In the genomic region with DNA sequence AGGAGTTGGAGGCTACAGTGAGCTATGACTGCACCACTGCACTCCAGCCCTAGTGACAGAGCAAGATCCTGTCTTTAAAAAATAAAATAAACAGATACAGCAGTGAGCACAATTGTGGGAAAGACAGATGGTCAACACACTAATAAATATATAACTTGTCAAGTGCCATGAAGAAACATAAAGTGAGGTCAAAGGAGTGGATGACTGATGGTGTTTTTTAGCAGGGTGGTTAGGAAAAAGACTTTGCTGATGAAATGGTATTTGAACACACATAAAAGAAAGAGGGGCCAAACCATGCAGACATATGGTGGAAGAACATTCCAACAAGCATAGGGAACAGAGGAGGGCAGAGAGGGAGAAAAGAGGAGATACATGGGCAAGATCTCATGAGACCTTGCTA, we compare ENCODE assay signal across 33 cellular contexts.
"Had no signal": no experiment of that assay in that cellular context is flagged by ENCODE, and none has a peak within 500 bp of the region (broad histone marks: within the 10 kb centered on the region; RNA-seq: fewer than 3 reads in every experiment).

No MANE protein-coding gene starts in this region.

- ATAC-seq: activated CD8-positive, alpha-beta T cell treated with anti-CD3 and anti-CD28 coated beads for 36 hours; activated naive CD4-positive, alpha-beta T cell treated with anti-CD3 and anti-CD28 coated beads, Interleukin-2, amount 50 U/mL, for 72 hours; activated T-cell treated with anti-CD3 and anti-CD28 coated beads, Interleukin-2, amount 50 U/mL, for 4 hours; activated T-cell treated with anti-CD3 and anti-CD28 coated beads, Interleukin-2, amount 50 U/mL, for 72 hours; activated T-helper 17 cell treated with anti-CD3 and anti-CD28 coated beads, Interleukin-2, amount 50 U/mL, for 72 hours had no signal

- H3K36me3 ChIP-seq: adrenal gland, breast epithelium had no signal

- H3K4me3 Mint-ChIP-seq: activated B cell treated with CpG ODN at 0.5 μM for 24 hours; activated CD4-positive, alpha-beta memory T cell treated with anti-CD3 and anti-CD28 coated beads for 36 hours; activated CD4-positive, alpha-beta T cell treated with anti-CD3 and anti-CD28 coated beads, Interleukin-2, amount 10 ng/mL, durations not matched to agents 24 days and 14 days; activated CD8-positive, alpha-beta T cell treated with anti-CD3 and anti-CD28 coated beads for 36 hours; activated naive CD4-positive, alpha-beta T cell treated with anti-CD3 and anti-CD28 coated beads for 36 hours; activated naive CD8-positive, alpha-beta T cell treated with anti-CD3 and anti-CD28 coated beads for 36 hours; activated T-cell treated with anti-CD3 and anti-CD28 coated beads, Interleukin-2, amount 50 U/mL, for 4 hours; activated T-cell treated with anti-CD3 and anti-CD28 coated beads, Interleukin-2, amount 50 U/mL, for 72 hours; activated T-helper 1 cell treated with anti-CD3 and anti-CD28 coated beads, Interleukin-12 subunit alpha, Interleukin-12 subunit beta, Interleukin-2, Interleukin-4 antibody, amounts not matched to agents 30 ng/mL and 10 ng/mL and 1 ng/mL, durations not matched to agents 14 hours and 24 hours and 36 hours; activated T-helper 17 cell treated with anti-CD3 and anti-CD28 coated beads, Interleukin-2, amount 50 U/mL, for 72 hours; brain; T-helper 1 cell treated with Interleukin-12 subunit alpha and Interleukin-12 subunit beta and Interleukin-4 antibody, amounts not matched to agents 30 μg/mL and 1 μg/mL, for 36 hours; T-helper 2 cell treated with Interferon-gamma antibody and Interleukin-4, amounts not matched to agents 5 μg/mL and 100 μg/mL, for 36 hours had no signal

- H3K27me3 ChIP-seq: adrenal gland, breast epithelium had no signal

- H3K36me3 Mint-ChIP-seq: activated CD4-positive, alpha-beta memory T cell treated with anti-CD3 and anti-CD28 coated beads for 36 hours; activated naive CD8-positive, alpha-beta T cell treated with anti-CD3 and anti-CD28 coated beads for 36 hours; brain had no signal

- H3K9me3 Mint-ChIP-seq: activated CD8-positive, alpha-beta T cell treated with anti-CD3 and anti-CD28 coated beads for 36 hours; activated naive CD8-positive, alpha-beta T cell treated with anti-CD3 and anti-CD28 coated beads for 36 hours had no signal

- H3K27ac Mint-ChIP-seq: activated B cell treated with CpG ODN at 0.5 μM for 24 hours; activated CD4-positive, alpha-beta memory T cell treated with anti-CD3 and anti-CD28 coated beads for 36 hours; activated CD4-positive, alpha-beta T cell treated with anti-CD3 and anti-CD28 coated beads, Interleukin-2, amount 10 ng/mL, durations not matched to agents 24 days and 14 days; activated CD8-positive, alpha-beta T cell treated with anti-CD3 and anti-CD28 coated beads for 36 hours; activated naive CD4-positive, alpha-beta T cell treated with anti-CD3 and anti-CD28 coated beads for 36 hours; activated naive CD4-positive, alpha-beta T cell treated with anti-CD3 and anti-CD28 coated beads, Interleukin-2, amount 50 U/mL, for 72 hours; activated naive CD8-positive, alpha-beta T cell treated with anti-CD3 and anti-CD28 coated beads for 36 hours; activated T-cell treated with anti-CD3 and anti-CD28 coated beads, Interleukin-2, amount 50 U/mL, for 72 hours; activated T-helper 1 cell treated with anti-CD3 and anti-CD28 coated beads, Interleukin-12 subunit alpha, Interleukin-12 subunit beta, Interleukin-2, Interleukin-4 antibody, amounts not matched to agents 30 ng/mL and 10 ng/mL and 1 ng/mL, durations not matched to agents 14 hours and 24 hours and 36 hours; activated T-helper 17 cell treated with anti-CD3 and anti-CD28 coated beads, Interleukin-2, amount 50 U/mL, for 72 hours; brain; T-helper 1 cell treated with Interleukin-12 subunit alpha and Interleukin-12 subunit beta and Interleukin-4 antibody, amounts not matched to agents 30 μg/mL and 1 μg/mL, for 36 hours; T-helper 2 cell treated with Interferon-gamma antibody and Interleukin-4, amounts not matched to agents 5 μg/mL and 100 μg/mL, for 36 hours had no signal

- H3K27me3 Mint-ChIP-seq: activated B cell treated with CpG ODN at 0.5 μM for 24 hours; activated CD4-positive, alpha-beta memory T cell treated with anti-CD3 and anti-CD28 coated beads for 36 hours; activated CD4-positive, alpha-beta T cell treated with anti-CD3 and anti-CD28 coated beads, Interleukin-2, amount 10 ng/mL, durations not matched to agents 24 days and 14 days; activated CD8-positive, alpha-beta T cell treated with anti-CD3 and anti-CD28 coated beads for 36 hours; activated naive CD8-positive, alpha-beta T cell treated with anti-CD3 and anti-CD28 coated beads for 36 hours; activated T-helper 17 cell treated with anti-CD3 and anti-CD28 coated beads, Interleukin-2, amount 50 U/mL, for 72 hours; brain had no signal

- H3K27ac ChIP-seq: adrenal gland, breast epithelium, VCaP had no signal

- H3K4me3 ChIP-seq: adrenal gland, breast epithelium had no signal

- H3K4me1 Mint-ChIP-seq: activated CD4-positive, alpha-beta T cell treated with anti-CD3 and anti-CD28 coated beads, Interleukin-2, amount 10 ng/mL, durations not matched to agents 24 days and 14 days; activated naive CD8-positive, alpha-beta T cell treated with anti-CD3 and anti-CD28 coated beads for 36 hours; activated T-helper 17 cell treated with anti-CD3 and anti-CD28 coated beads, Interleukin-2, amount 50 U/mL, for 72 hours had no signal

- DNase-seq: activated B cell treated with CpG ODN at 0.5 μM for 24 hours; activated CD4-positive, alpha-beta memory T cell treated with anti-CD3 and anti-CD28 coated beads for 36 hours; activated CD4-positive, alpha-beta T cell treated with anti-CD3 and anti-CD28 coated beads for 4 hours; activated CD4-positive, alpha-beta T cell treated with anti-CD3 and anti-CD28 coated beads, Interleukin-2, amount 10 ng/mL, durations not matched to agents 24 days and 14 days; activated CD4-positive, alpha-beta T cell treated with anti-CD3 and anti-CD28 coated beads, Interleukin-2, amount 50 U/mL, for 1 hour; activated CD4-positive, alpha-beta T cell treated with anti-CD3 and anti-CD28 coated beads, Interleukin-2, amount 50 U/mL, for 4 hours; activated CD4-positive, CD25-positive, alpha-beta regulatory T cell treated with anti-CD3 and anti-CD28 coated beads, Interleukin-2, amount 50 U/mL, for 72 hours; activated CD8-positive, alpha-beta memory T cell treated with anti-CD3 and anti-CD28 coated beads, Interleukin-2, amount 50 U/mL, for 4 hours; activated CD8-positive, alpha-beta T cell treated with anti-CD3 and anti-CD28 coated beads for 36 hours; activated effector memory CD4-positive, alpha-beta T cell treated with anti-CD3 and anti-CD28 coated beads, Interleukin-2, amount 50 U/mL, for 16 hours; activated gamma-delta T cell treated with Interleukin-2 at 50 U/mL for 16 hours; activated naive CD4-positive, alpha-beta T cell; activated naive CD4-positive, alpha-beta T cell treated with anti-CD3 and anti-CD28 coated beads for 36 hours; activated naive CD4-positive, alpha-beta T cell treated with anti-CD3 and anti-CD28 coated beads, Interleukin-2, amount 50 U/mL, for 16 hours; activated naive CD8-positive, alpha-beta T cell treated with anti-CD3 and anti-CD28 coated beads for 36 hours; activated T-cell treated with anti-CD3 and anti-CD28 coated beads for 4 hours; activated T-cell treated with anti-CD3 and anti-CD28 coated beads, Interleukin-2, amount 50 U/mL, for 1 hour; activated T-cell treated with anti-CD3 and anti-CD28 coated beads, Interleukin-2, amount 50 U/mL, for 4 hours; activated T-cell treated with anti-CD3 and anti-CD28 coated beads, Interleukin-2, amount 50 U/mL, for 72 hours; adrenal gland; amniotic stem cell; central memory CD4-positive, alpha-beta T cell; T-helper 1 cell; T-helper 2 cell; T-helper 9 cell had no signal
